Comparison of ENCODE assay signal across 3 cellular contexts in the genomic region with DNA sequence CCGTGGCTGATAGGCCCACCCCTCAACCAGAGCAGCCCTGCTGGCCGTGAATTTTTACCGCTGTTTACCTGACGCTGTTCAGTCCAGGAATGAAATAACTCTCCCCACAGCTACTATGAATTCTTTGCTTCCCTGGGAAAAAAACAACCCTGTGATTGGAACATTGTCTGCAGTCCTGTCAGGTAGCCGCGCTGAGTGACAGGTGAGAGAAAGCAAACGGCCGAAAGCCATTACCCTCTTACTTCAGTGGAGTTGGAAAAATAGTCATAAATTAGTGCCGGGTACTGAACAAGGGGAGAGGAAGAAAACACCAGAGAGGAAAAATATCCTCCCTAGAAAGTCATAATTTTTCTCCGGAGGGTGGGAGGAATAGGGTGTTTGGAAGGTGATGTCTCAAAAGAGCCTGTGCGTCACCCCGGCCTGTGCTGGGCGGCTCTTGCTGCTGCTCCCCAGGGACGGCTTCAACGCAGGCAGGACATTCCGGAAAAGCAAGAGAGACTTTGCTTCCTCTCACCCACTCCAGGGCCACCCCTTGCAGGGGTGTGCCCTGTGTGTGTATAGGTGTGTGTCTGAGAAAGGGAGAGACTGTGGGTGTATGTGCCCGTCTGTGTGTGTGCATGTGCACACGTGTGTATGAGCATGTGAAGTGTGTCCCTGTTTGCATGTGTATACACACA.
TF ChIP-seq lines count a peak whose summit lies in the region.

No MANE protein-coding gene starts in this region.

TF ChIP-seq in HEK293T, 16 proteins besides CTCF, POLR2A, EP300 and RAD21:
- TF ChIP-seq, protein P1, sequence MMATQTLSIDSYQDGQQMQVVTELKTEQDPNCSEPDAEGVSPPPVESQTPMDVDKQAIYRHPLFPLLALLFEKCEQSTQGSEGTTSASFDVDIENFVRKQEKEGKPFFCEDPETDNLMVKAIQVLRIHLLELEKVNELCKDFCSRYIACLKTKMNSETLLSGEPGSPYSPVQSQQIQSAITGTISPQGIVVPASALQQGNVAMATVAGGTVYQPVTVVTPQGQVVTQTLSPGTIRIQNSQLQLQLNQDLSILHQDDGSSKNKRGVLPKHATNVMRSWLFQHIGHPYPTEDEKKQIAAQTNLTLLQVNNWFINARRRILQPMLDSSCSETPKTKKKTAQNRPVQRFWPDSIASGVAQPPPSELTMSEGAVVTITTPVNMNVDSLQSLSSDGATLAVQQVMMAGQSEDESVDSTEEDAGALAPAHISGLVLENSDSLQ (IDR thresholded peaks at IDR 0.05): peak; percentile 26; the same call in 1 of the 2 replicates
- no peak for TF ChIP-seq L3MBTL2 (conservative IDR thresholded peaks at IDR 0.05)
TF ChIP-seq in HEK293T: peak in this region for 1.

TF ChIP-seq in H1, 55 proteins besides CTCF, POLR2A, EP300 and RAD21:
- TF ChIP-seq RNF2 (IDR thresholded peaks at IDR 0.05; ENCODE audit: borderline replicate concordance, low read depth, low read length, missing control alignments, poor library complexity, severe bottlenecking) (no peak), TEAD4 (IDR thresholded peaks at IDR 0.05; ENCODE audit: low read depth, low read length) (no peak), ZNF274 (IDR thresholded peaks at IDR 0.05; ENCODE audit: borderline replicate concordance, extremely low read depth, low read length) (no peak), MAFK (IDR thresholded peaks at IDR 0.05; ENCODE audit: low read depth, low read length) (no peak), GABPA (IDR thresholded peaks at IDR 0.05; ENCODE audit: borderline replicate concordance, insufficient read depth, low read length) (no peak), SP2 (IDR thresholded peaks at IDR 0.05; ENCODE audit: low read length) (no peak), SUZ12 (IDR thresholded peaks at IDR 0.05; ENCODE audit: low read length) (no peak)
- TF ChIP-seq, protein P2, sequence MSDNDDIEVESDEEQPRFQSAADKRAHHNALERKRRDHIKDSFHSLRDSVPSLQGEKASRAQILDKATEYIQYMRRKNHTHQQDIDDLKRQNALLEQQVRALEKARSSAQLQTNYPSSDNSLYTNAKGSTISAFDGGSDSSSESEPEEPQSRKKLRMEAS (IDR thresholded peaks at IDR 0.05): no peak
- TF ChIP-seq, protein P3, sequence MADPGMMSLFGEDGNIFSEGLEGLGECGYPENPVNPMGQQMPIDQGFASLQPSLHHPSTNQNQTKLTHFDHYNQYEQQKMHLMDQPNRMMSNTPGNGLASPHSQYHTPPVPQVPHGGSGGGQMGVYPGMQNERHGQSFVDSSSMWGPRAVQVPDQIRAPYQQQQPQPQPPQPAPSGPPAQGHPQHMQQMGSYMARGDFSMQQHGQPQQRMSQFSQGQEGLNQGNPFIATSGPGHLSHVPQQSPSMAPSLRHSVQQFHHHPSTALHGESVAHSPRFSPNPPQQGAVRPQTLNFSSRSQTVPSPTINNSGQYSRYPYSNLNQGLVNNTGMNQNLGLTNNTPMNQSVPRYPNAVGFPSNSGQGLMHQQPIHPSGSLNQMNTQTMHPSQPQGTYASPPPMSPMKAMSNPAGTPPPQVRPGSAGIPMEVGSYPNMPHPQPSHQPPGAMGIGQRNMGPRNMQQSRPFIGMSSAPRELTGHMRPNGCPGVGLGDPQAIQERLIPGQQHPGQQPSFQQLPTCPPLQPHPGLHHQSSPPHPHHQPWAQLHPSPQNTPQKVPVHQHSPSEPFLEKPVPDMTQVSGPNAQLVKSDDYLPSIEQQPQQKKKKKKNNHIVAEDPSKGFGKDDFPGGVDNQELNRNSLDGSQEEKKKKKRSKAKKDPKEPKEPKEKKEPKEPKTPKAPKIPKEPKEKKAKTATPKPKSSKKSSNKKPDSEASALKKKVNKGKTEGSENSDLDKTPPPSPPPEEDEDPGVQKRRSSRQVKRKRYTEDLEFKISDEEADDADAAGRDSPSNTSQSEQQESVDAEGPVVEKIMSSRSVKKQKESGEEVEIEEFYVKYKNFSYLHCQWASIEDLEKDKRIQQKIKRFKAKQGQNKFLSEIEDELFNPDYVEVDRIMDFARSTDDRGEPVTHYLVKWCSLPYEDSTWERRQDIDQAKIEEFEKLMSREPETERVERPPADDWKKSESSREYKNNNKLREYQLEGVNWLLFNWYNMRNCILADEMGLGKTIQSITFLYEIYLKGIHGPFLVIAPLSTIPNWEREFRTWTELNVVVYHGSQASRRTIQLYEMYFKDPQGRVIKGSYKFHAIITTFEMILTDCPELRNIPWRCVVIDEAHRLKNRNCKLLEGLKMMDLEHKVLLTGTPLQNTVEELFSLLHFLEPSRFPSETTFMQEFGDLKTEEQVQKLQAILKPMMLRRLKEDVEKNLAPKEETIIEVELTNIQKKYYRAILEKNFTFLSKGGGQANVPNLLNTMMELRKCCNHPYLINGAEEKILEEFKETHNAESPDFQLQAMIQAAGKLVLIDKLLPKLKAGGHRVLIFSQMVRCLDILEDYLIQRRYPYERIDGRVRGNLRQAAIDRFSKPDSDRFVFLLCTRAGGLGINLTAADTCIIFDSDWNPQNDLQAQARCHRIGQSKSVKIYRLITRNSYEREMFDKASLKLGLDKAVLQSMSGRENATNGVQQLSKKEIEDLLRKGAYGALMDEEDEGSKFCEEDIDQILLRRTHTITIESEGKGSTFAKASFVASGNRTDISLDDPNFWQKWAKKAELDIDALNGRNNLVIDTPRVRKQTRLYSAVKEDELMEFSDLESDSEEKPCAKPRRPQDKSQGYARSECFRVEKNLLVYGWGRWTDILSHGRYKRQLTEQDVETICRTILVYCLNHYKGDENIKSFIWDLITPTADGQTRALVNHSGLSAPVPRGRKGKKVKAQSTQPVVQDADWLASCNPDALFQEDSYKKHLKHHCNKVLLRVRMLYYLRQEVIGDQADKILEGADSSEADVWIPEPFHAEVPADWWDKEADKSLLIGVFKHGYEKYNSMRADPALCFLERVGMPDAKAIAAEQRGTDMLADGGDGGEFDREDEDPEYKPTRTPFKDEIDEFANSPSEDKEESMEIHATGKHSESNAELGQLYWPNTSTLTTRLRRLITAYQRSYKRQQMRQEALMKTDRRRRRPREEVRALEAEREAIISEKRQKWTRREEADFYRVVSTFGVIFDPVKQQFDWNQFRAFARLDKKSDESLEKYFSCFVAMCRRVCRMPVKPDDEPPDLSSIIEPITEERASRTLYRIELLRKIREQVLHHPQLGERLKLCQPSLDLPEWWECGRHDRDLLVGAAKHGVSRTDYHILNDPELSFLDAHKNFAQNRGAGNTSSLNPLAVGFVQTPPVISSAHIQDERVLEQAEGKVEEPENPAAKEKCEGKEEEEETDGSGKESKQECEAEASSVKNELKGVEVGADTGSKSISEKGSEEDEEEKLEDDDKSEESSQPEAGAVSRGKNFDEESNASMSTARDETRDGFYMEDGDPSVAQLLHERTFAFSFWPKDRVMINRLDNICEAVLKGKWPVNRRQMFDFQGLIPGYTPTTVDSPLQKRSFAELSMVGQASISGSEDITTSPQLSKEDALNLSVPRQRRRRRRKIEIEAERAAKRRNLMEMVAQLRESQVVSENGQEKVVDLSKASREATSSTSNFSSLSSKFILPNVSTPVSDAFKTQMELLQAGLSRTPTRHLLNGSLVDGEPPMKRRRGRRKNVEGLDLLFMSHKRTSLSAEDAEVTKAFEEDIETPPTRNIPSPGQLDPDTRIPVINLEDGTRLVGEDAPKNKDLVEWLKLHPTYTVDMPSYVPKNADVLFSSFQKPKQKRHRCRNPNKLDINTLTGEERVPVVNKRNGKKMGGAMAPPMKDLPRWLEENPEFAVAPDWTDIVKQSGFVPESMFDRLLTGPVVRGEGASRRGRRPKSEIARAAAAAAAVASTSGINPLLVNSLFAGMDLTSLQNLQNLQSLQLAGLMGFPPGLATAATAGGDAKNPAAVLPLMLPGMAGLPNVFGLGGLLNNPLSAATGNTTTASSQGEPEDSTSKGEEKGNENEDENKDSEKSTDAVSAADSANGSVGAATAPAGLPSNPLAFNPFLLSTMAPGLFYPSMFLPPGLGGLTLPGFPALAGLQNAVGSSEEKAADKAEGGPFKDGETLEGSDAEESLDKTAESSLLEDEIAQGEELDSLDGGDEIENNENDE (IDR thresholded peaks at IDR 0.05; ENCODE audit: insufficient replicate concordance, low read length): no peak

TF ChIP-seq in neural cell, 6 proteins besides CTCF, POLR2A, EP300 and RAD21:
- TF ChIP-seq POLR2AphosphoS5 (IDR thresholded peaks at IDR 0.05) (peak; percentile 46), SMC3 (conservative IDR thresholded peaks at IDR 0.05; ENCODE audit: poor library complexity) (peak; percentile 19), EZH2 (IDR thresholded peaks at IDR 0.05; ENCODE audit: borderline replicate concordance, insufficient read depth, low read length, poor library complexity, severe bottlenecking) (no peak)
TF ChIP-seq in neural cell: peak in this region for 2.
